In the genomic region with DNA sequence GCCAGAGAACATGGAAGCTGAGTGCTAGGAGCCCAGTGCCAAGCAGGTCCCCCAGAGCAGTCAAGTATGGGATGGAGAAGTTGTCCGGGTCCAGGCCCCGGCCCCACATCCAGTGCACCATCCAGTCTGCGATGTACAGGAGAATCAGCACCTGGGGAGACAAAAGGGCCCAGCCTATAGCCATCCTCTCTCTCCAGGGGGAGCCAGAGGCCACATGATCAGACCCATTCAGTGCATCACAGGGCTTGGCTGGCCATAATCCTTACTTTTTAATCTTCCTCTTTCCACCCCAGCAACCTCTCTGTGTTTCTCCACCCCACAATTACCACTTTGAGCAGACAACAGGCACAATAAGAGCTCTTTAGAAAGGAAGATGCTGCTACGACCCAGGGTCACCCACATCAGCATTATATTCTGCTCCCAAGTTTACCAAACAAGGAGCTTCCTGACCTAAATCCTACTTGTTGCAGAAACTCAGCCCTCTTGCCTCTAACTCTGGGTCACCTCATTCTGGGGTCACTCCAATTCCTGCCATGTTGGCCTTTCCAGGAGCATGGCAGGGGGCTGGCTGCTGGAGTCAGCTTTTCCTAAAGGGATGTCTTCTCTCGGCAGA, we compare ENCODE assay signal across 1 cellular context.
A peak's percentile ranks its signal among the peaks of the same experiment; 100 is the strongest.
TF ChIP-seq lines count a peak whose summit lies in the region.

No MANE protein-coding gene starts in this region.

TF ChIP-seq in HEK293, 187 proteins besides CTCF, POLR2A, EP300 and RAD21 (continued from another document):
- TF ChIP-seq ZNF585B (tag by site-specific recombination; IDR thresholded peaks at IDR 0.05), result no peak
- TF ChIP-seq HOXD13 (CRISPR knock-in tag; IDR thresholded peaks at IDR 0.05; ENCODE audit: borderline replicate concordance), result no peak
- no peak for TF ChIP-seq ZNF2 (tag by site-specific recombination; IDR thresholded peaks at IDR 0.05)
- no peak for TF ChIP-seq ZNF155 (tag by site-specific recombination; IDR thresholded peaks at IDR 0.05)
- no peak for TF ChIP-seq ZNF548 (tag by site-specific recombination; IDR thresholded peaks at IDR 0.05)
- peak; percentile 66 for TF ChIP-seq ZNF654 (tag by site-specific recombination; IDR thresholded peaks at IDR 0.05; ENCODE audit: low read depth)
